25 cellular contexts compared by ENCODE assay signal in genomic region chr5:169169786-169170185, GRCh38.
"Had no signal": no experiment of that assay in that cellular context is flagged by ENCODE, and none has a peak within 500 bp of the region (broad histone marks: within the 10 kb centered on the region; RNA-seq: fewer than 3 reads in every experiment).

No MANE protein-coding gene starts in this region.

- H3K27ac ChIP-seq: epithelial cell of prostate, gastroesophageal sphincter, neutrophil, ovary, psoas muscle, right atrium auricular region had no signal

- H3K4me3 Mint-ChIP-seq: activated naive CD8-positive, alpha-beta T cell treated with anti-CD3 and anti-CD28 coated beads for 36 hours; activated T-cell treated with anti-CD3 and anti-CD28 coated beads, Interleukin-2, amount 50 U/mL, for 4 hours; endodermal cell; natural killer cell treated with Interleukin-12 subunit alpha and Interleukin-12 subunit beta and Interleukin-15 and Interleukin-18, amount 100 ng/mL, for 72 hours; WTC11 had no signal

- H3K9me3 Mint-ChIP-seq: activated naive CD8-positive, alpha-beta T cell treated with anti-CD3 and anti-CD28 coated beads for 36 hours; activated T-cell treated with anti-CD3 and anti-CD28 coated beads, Interleukin-2, amount 50 U/mL, for 4 hours; activated T-helper 2 cell treated with anti-CD3 and anti-CD28 coated beads, Interferon-gamma antibody, Interleukin-2, Interleukin-4, amounts not matched to agents 10 μg/mL and 5 μg/mL and 100 μg/mL, durations not matched to agents 14 hours and 24 hours and 36 hours; endodermal cell; natural killer cell treated with Interleukin-12 subunit alpha and Interleukin-12 subunit beta and Interleukin-15 and Interleukin-18, amount 100 ng/mL, for 72 hours had no signal

- ATAC-seq: activated T-cell treated with anti-CD3 and anti-CD28 coated beads, Interleukin-2, amount 50 U/mL, for 4 hours; gastroesophageal sphincter; left cardiac atrium; natural killer cell treated with Interleukin-12 subunit alpha and Interleukin-12 subunit beta and Interleukin-15 and Interleukin-18, amount 100 ng/mL, for 72 hours; psoas muscle; WTC11 had no signal

- DNase-seq: activated CD4-positive, alpha-beta T cell treated with anti-CD3 and anti-CD28 coated beads, Interleukin-2, amount 50 U/mL, for 4 hours; activated CD8-positive, alpha-beta memory T cell treated with anti-CD3 and anti-CD28 coated beads for 24 hours; activated CD8-positive, alpha-beta memory T cell treated with anti-CD3 and anti-CD28 coated beads, Interleukin-2, amount 50 U/mL, for 48 hours; activated naive CD4-positive, alpha-beta T cell treated with Interleukin-2 at 50 U/mL for 16 hours; activated naive CD8-positive, alpha-beta T cell treated with anti-CD3 and anti-CD28 coated beads for 36 hours; activated T-cell treated with anti-CD3 and anti-CD28 coated beads, Interleukin-2, amount 50 U/mL, for 4 hours; amniotic stem cell; cerebellar nuclear complex; cortex of kidney; endodermal cell; head of caudate nucleus; left cardiac atrium; ovary; psoas muscle; stimulated activated CD4-positive, alpha-beta T cell treated with anti-CD3 and anti-CD28 coated beads, Interleukin-2, amount 100 ng/mL, for 48 hours; stimulated activated naive CD4-positive, alpha-beta T cell treated with Interleukin-2 at 50 U/mL for 16 hours; T1000 had no signal

- H3K9me3 ChIP-seq: gastroesophageal sphincter, neutrophil, ovary, psoas muscle, right atrium auricular region had no signal

- H3K27ac Mint-ChIP-seq: activated naive CD8-positive, alpha-beta T cell treated with anti-CD3 and anti-CD28 coated beads for 36 hours; activated T-helper 2 cell treated with anti-CD3 and anti-CD28 coated beads, Interferon-gamma antibody, Interleukin-2, Interleukin-4, amounts not matched to agents 10 μg/mL and 5 μg/mL and 100 μg/mL, durations not matched to agents 14 hours and 24 hours and 36 hours; endodermal cell; natural killer cell treated with Interleukin-12 subunit alpha and Interleukin-12 subunit beta and Interleukin-15 and Interleukin-18, amount 100 ng/mL, for 72 hours; WTC11 had no signal

- H3K27me3 Mint-ChIP-seq: activated naive CD8-positive, alpha-beta T cell treated with anti-CD3 and anti-CD28 coated beads for 36 hours had no signal

- H3K36me3 Mint-ChIP-seq: activated naive CD8-positive, alpha-beta T cell treated with anti-CD3 and anti-CD28 coated beads for 36 hours; natural killer cell treated with Interleukin-12 subunit alpha and Interleukin-12 subunit beta and Interleukin-15 and Interleukin-18, amount 100 ng/mL, for 72 hours; WTC11 had no signal

- H3K4me1 ChIP-seq: psoas muscle had no signal

- H3K27me3 ChIP-seq: gastroesophageal sphincter, neutrophil, ovary, right atrium auricular region had no signal

- FAIRE-seq: islet of Langerhans had no signal

- H3K36me3 ChIP-seq: gastroesophageal sphincter, neutrophil, ovary, right atrium auricular region had no signal

- H3K4me3 ChIP-seq: gastroesophageal sphincter, ovary, psoas muscle, right atrium auricular region had no signal

- H3K4me1 Mint-ChIP-seq: activated naive CD8-positive, alpha-beta T cell treated with anti-CD3 and anti-CD28 coated beads for 36 hours had no signal
